ENCODE assay signal across 23 cellular contexts in the genomic region with DNA sequence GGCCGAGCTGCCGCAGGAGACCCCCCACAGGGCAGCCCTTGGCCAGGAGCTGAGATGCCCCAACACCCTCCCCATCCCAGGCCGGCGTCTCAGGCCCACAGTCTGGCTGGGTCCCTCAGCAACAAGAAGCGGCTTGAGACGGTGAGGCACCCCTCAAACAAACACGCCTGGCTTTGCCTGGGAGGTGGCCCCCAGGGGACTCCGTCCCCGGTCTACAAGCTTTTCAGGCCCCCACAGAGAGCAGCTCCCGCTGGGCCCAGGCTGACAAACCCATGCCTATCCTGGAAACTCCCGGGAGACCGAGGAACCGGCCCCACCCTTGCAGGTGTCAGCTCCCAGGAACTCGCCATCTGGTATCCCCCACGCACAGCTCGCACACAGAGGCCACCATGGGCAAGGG.
"Had no signal": no experiment of that assay in that cellular context is flagged by ENCODE, and none has a peak within 500 bp of the region (broad histone marks: within the 10 kb centered on the region; RNA-seq: fewer than 3 reads in every experiment).

No MANE protein-coding gene starts in this region.

- ATAC-seq: foreskin keratinocyte; gastroesophageal sphincter; heart left ventricle; left cardiac atrium; left lung; mucosa of descending colon; natural killer cell treated with Interleukin-12 subunit alpha and Interleukin-12 subunit beta and Interleukin-15 and Interleukin-18, amount 100 ng/mL, for 72 hours; stimulated activated effector memory CD8-positive, alpha-beta T cell treated with anti-CD3 and anti-CD28 coated beads, Interleukin-12 subunit alpha, Interleukin-12 subunit beta, amount 100 ng/mL, for 72 hours had no signal

- H3K4me3 ChIP-seq: esophagus muscularis mucosa, gastroesophageal sphincter, heart left ventricle, hepatocyte, left lung, mucosa of descending colon, prostate gland, right atrium auricular region, sigmoid colon, stomach, testis, tibial artery had no signal

- H3K9ac ChIP-seq: parathyroid adenoma had no signal

- H3K4me2 ChIP-seq: hepatocyte had no signal

- DNase-seq: effector memory CD4-positive, alpha-beta T cell; foreskin keratinocyte; heart left ventricle; left cardiac atrium; left lung; mesenchymal stem cell; mucosa of descending colon; naive B cell; sigmoid colon; stimulated activated CD4-positive, alpha-beta T cell treated with anti-CD3 and anti-CD28 coated beads, Interleukin-2, amount 100 ng/mL, for 24 hours; stimulated activated CD4-positive, alpha-beta T cell treated with anti-CD3 and anti-CD28 coated beads, Interleukin-4, amount 100 ng/mL, for 24 hours; stimulated activated naive CD4-positive, alpha-beta T cell treated with Interleukin-2 at 50 U/mL for 16 hours; stomach; testis; tibial artery had no signal

- H3K27me3 ChIP-seq: foreskin keratinocyte, heart left ventricle, hepatocyte, left lung, right atrium auricular region, sigmoid colon, stomach, testis, tibial artery had no signal

- H3K27ac ChIP-seq: esophagus muscularis mucosa, foreskin keratinocyte, gastroesophageal sphincter, heart left ventricle, hepatocyte, left lung, parathyroid adenoma, prostate gland, right atrium auricular region, sigmoid colon, stomach, testis, tibial artery had no signal

- H3K36me3 ChIP-seq: gastroesophageal sphincter, heart left ventricle, prostate gland, right atrium auricular region, sigmoid colon, stomach had no signal

- H3K4me1 ChIP-seq: esophagus muscularis mucosa, foreskin keratinocyte, gastroesophageal sphincter, left lung, parathyroid adenoma, prostate gland, right atrium auricular region, testis had no signal

- H3K9me3 ChIP-seq: esophagus muscularis mucosa, gastroesophageal sphincter, left lung, mucosa of descending colon, prostate gland, right atrium auricular region, sigmoid colon, stomach, testis, tibial artery had no signal
